In the genomic region with DNA sequence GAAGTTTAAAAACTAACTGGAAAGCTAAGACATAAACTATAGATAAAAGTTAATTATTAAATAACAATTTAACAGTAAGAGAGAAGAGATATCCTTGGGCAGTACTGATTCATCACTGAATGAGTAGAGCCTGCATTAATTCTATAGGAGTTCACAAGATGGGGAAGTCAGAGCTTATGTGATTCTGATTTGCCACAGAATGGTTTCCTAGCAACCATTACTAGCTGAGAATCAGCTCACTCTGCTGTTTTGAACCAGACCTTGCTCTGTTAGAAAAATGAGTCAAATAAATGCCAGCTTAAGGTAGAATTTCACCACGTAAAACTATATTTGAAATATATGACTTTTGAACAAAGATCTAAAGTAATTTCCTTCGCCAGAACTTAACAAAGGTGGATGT, we compare ENCODE assay signal across 10 cellular contexts.
DNase-seq lines count a peak whose midpoint lies in the region; ATAC-seq and TF ChIP-seq lines count a peak whose summit lies in the region.
"Had no signal": no experiment of that assay in that cellular context is flagged by ENCODE, and none has a peak within 500 bp of the region (broad histone marks: within the 10 kb centered on the region; RNA-seq: fewer than 3 reads in every experiment).

No MANE protein-coding gene starts in this region.

- no peaks in the 10 kb centered on the region for H3K4me1 ChIP-seq in vagina

- POLR2A ChIA-PET in activated naive CD8-positive, alpha-beta T cell treated with anti-CD3 and anti-CD28 coated beads, Interleukin-2, amount 10 ng/mL, durations not matched to agents 7 days and 5 days (lab: Charles Lee), result interaction anchor here (0.6 to 5.4 kb wide), 19 partner anchors 9 to 435 kb away, joined by 3 to 41 read pairs (median 5); no protein-coding TSS in a partner anchor

- intact Hi-C loops in vagina (cut with DNase I), result no loop called here

- no peaks in the 10 kb centered on the region for H3K36me3 ChIP-seq in vagina

- no peaks in the 10 kb centered on the region for H3K9me3 ChIP-seq in vagina

- peaks cover 35% of the 10 kb centered on the region for H3K36me3 Mint-ChIP-seq in activated naive CD4-positive, alpha-beta T cell treated with anti-CD3 and anti-CD28 coated beads, Interleukin-2, amount 10 ng/mL, durations not matched to agents 7 days and 5 days
- H3K36me3 Mint-ChIP-seq in activated naive CD8-positive, alpha-beta T cell treated with anti-CD3 and anti-CD28 coated beads, Interleukin-2, amount 10 ng/mL, durations not matched to agents 7 days and 5 days, result peaks cover 33% of the 10 kb centered on the region

- TF ChIP-seq POLR2A in vagina (IDR thresholded peaks at IDR 0.05), result no peak

- TF ChIP-seq CTCF in vagina (IDR thresholded peaks at IDR 0.05), result no peak

- no peak overlapping the region for H3K27ac ChIP-seq in vagina

- H3K27me3 Mint-ChIP-seq in activated naive CD4-positive, alpha-beta T cell treated with anti-CD3 and anti-CD28 coated beads, Interleukin-2, amount 10 ng/mL, durations not matched to agents 7 days and 5 days, result no peaks in the 10 kb centered on the region
- no peaks in the 10 kb centered on the region for H3K27me3 Mint-ChIP-seq in activated naive CD8-positive, alpha-beta T cell treated with anti-CD3 and anti-CD28 coated beads, Interleukin-2, amount 10 ng/mL, durations not matched to agents 7 days and 5 days
- H3K27me3 Mint-ChIP-seq in stimulated activated naive CD8-positive, alpha-beta T cell treated with anti-CD3 and anti-CD28 coated beads, Interleukin-15, amount 100 ng/mL, for 72 hours, result no peaks in the 10 kb centered on the region

- peak; percentile 28 for ATAC-seq in activated naive CD8-positive, alpha-beta T cell treated with anti-CD3 and anti-CD28 coated beads, Interleukin-2, amount 10 ng/mL, durations not matched to agents 7 days and 5 days (ENCODE audit: low read depth)
- ATAC-seq in stimulated activated naive CD8-positive, alpha-beta T cell treated with anti-CD3 and anti-CD28 coated beads, Interleukin-15, amount 100 ng/mL, for 72 hours, result peak; percentile 63
- ATAC-seq in HG03342 (IDR thresholded peaks at IDR 0.05; ENCODE audit: unreplicated experiment), result no peak

- peak overlapping the region; percentile 41 for H3K4me3 Mint-ChIP-seq in activated naive CD4-positive, alpha-beta T cell treated with anti-CD3 and anti-CD28 coated beads, Interleukin-2, amount 10 ng/mL, durations not matched to agents 7 days and 5 days
- H3K4me3 Mint-ChIP-seq in activated naive CD8-positive, alpha-beta T cell treated with anti-CD3 and anti-CD28 coated beads, Interleukin-2, amount 10 ng/mL, durations not matched to agents 7 days and 5 days, result peak overlapping the region; percentile 75
- H3K4me3 Mint-ChIP-seq in stimulated activated naive CD8-positive, alpha-beta T cell treated with anti-CD3 and anti-CD28 coated beads, Interleukin-15, amount 100 ng/mL, for 72 hours, result peak overlapping the region; percentile 57 to 61
- H3K4me3 Mint-ChIP-seq: neural crest cell had no signal

- no peak overlapping the region for H3K4me3 ChIP-seq in vagina

- peak overlapping the region; percentile 95 for H3K27ac Mint-ChIP-seq in activated naive CD4-positive, alpha-beta T cell treated with anti-CD3 and anti-CD28 coated beads, Interleukin-2, amount 10 ng/mL, durations not matched to agents 7 days and 5 days
- peak overlapping the region; percentile 94 for H3K27ac Mint-ChIP-seq in activated naive CD8-positive, alpha-beta T cell treated with anti-CD3 and anti-CD28 coated beads, Interleukin-2, amount 10 ng/mL, durations not matched to agents 7 days and 5 days
- H3K27ac Mint-ChIP-seq in stimulated activated naive CD8-positive, alpha-beta T cell treated with anti-CD3 and anti-CD28 coated beads, Interleukin-15, amount 100 ng/mL, for 72 hours, result peak overlapping the region; percentile 38 to 83

- peaks cover 14% of the 10 kb centered on the region for H3K9me3 Mint-ChIP-seq in activated naive CD4-positive, alpha-beta T cell treated with anti-CD3 and anti-CD28 coated beads, Interleukin-2, amount 10 ng/mL, durations not matched to agents 7 days and 5 days
- peaks cover 14% of the 10 kb centered on the region for H3K9me3 Mint-ChIP-seq in activated naive CD8-positive, alpha-beta T cell treated with anti-CD3 and anti-CD28 coated beads, Interleukin-2, amount 10 ng/mL, durations not matched to agents 7 days and 5 days
- H3K9me3 Mint-ChIP-seq in stimulated activated naive CD8-positive, alpha-beta T cell treated with anti-CD3 and anti-CD28 coated beads, Interleukin-15, amount 100 ng/mL, for 72 hours, result peaks cover 12 to 13% of the 10 kb centered on the region in 2 donors

- H3K27me3 ChIP-seq in vagina, result no peaks in the 10 kb centered on the region

- H3K4me1 Mint-ChIP-seq in activated naive CD4-positive, alpha-beta T cell treated with anti-CD3 and anti-CD28 coated beads, Interleukin-2, amount 10 ng/mL, durations not matched to agents 7 days and 5 days, result peaks cover 81% of the 10 kb centered on the region
- H3K4me1 Mint-ChIP-seq in activated naive CD8-positive, alpha-beta T cell treated with anti-CD3 and anti-CD28 coated beads, Interleukin-2, amount 10 ng/mL, durations not matched to agents 7 days and 5 days, result peaks cover 64% of the 10 kb centered on the region
- peaks cover 71% of the 10 kb centered on the region for H3K4me1 Mint-ChIP-seq in stimulated activated naive CD8-positive, alpha-beta T cell treated with anti-CD3 and anti-CD28 coated beads, Interleukin-15, amount 100 ng/mL, for 72 hours

- no peak for DNase-seq in activated naive CD4-positive, alpha-beta T cell treated with anti-CD3 and anti-CD28 coated beads, Interleukin-2, amount 10 ng/mL, durations not matched to agents 7 days and 5 days
- DNase-seq in activated naive CD4-positive, alpha-beta T cell treated with anti-CD3 and anti-CD28 coated beads, Interleukin-2, amount 50 U/mL, for 16 hours, result no peak
- DNase-seq in MV-4-11 (lab: John Stamatoyannopoulos, UW) (peak; percentile 54), vagina (ENCODE audit: extremely low spot score in 2 of 2) (no peak)
- no peak for DNase-seq in activated naive CD8-positive, alpha-beta T cell treated with anti-CD3 and anti-CD28 coated beads, Interleukin-2, amount 10 ng/mL, durations not matched to agents 7 days and 5 days
- peak in 1 of 2 donors; percentile 13 for DNase-seq in stimulated activated naive CD8-positive, alpha-beta T cell treated with anti-CD3 and anti-CD28 coated beads, Interleukin-15, amount 100 ng/mL, for 72 hours
- DNase-seq in stimulated activated CD4-positive, alpha-beta T cell treated with anti-CD3 and anti-CD28 coated beads, Interleukin-4, amount 100 ng/mL, for 1 hour, result no peak
- DNase-seq: NCI-H1048 had no signal

- CTCF ChIA-PET in activated naive CD4-positive, alpha-beta T cell treated with anti-CD3 and anti-CD28 coated beads, Interleukin-2, amount 10 ng/mL, durations not matched to agents 7 days and 5 days (lab: Charles Lee), result interaction anchor here (0.6 to 2.4 kb wide), 11 partner anchors 14 to 858 kb away, joined by 3 to 17 read pairs (median 4); no protein-coding TSS in a partner anchor
